Comparison of ENCODE assay signal across 1 cellular context in the genomic region with DNA sequence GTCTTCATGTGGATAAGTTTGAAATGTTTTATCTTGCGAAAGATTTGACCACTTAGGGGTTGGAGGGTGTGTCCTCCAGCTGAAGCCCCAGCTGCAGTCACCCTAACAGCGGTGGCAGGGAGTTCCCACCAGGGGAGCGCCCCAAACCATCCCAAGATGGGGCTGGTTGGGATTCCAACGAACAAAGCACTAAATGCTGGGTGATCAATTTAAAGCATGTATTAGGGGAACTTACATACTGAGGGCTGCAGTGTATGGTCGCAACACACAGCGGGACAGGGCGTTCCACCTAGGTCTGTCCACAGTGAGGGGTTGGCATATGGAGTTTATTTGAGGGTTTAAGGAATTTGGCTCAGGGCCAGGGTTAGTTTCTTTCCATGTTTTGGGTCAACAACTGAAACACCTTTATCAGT.
TF ChIP-seq lines count a peak whose summit lies in the region.

No MANE protein-coding gene starts in this region.

TF ChIP-seq in HCT116, 20 proteins besides CTCF, POLR2A, EP300 and RAD21 (continued from another document):
- TF ChIP-seq, protein P1, sequence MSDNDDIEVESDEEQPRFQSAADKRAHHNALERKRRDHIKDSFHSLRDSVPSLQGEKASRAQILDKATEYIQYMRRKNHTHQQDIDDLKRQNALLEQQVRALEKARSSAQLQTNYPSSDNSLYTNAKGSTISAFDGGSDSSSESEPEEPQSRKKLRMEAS (IDR thresholded peaks at IDR 0.05), result no peak
- TF ChIP-seq SP1 (IDR thresholded peaks at IDR 0.05; ENCODE audit: low read depth) (no peak), SIN3A (IDR thresholded peaks at IDR 0.05; ENCODE audit: low read depth) (no peak), ELF1 (IDR thresholded peaks at IDR 0.05; ENCODE audit: borderline replicate concordance, low read depth) (no peak), JUND (IDR thresholded peaks at IDR 0.05) (no peak), EZH2phosphoT487 (IDR thresholded peaks at IDR 0.05; ENCODE audit: borderline replicate concordance) (no peak)
- TF ChIP-seq, protein P2, sequence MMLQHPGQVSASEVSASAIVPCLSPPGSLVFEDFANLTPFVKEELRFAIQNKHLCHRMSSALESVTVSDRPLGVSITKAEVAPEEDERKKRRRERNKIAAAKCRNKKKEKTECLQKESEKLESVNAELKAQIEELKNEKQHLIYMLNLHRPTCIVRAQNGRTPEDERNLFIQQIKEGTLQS (IDR thresholded peaks at IDR 0.05), result no peak
